ENCODE assay signal across 19 cellular contexts in genomic region chr2:53088062-53088461, GRCh38.
DNase-seq lines count a peak whose midpoint lies in the region; ATAC-seq, FAIRE-seq and TF ChIP-seq lines count a peak whose summit lies in the region.
"Had no signal": no experiment of that assay in that cellular context is flagged by ENCODE, and none has a peak within 500 bp of the region (broad histone marks: within the 10 kb centered on the region; RNA-seq: fewer than 3 reads in every experiment).

No MANE protein-coding gene starts in this region.

- ATAC-seq in HepG2 (no peak), right lobe of liver (no peak), RWPE2 (ENCODE audit: low read depth) (no peak)
- ATAC-seq: Panc1 had no signal

- H3K4me1 ChIP-seq in HepG2 (ENCODE audit: insufficient read depth, low read length): no peaks in the 10 kb centered on the region
- H3K4me1 ChIP-seq in right lobe of liver: no peaks in the 10 kb centered on the region
- H3K4me1 ChIP-seq in RWPE2 (ENCODE audit: insufficient read depth, poor library complexity, severe bottlenecking): peaks cover 14% of the 10 kb centered on the region
- peaks cover 12% of the 10 kb centered on the region for H3K4me1 ChIP-seq in keratinocyte (ENCODE audit: control insufficient read depth, extremely low read depth, insufficient read depth, low read length)

- H4K20me1 ChIP-seq in HepG2 (ENCODE audit: insufficient read depth, low read length): no peaks in the 10 kb centered on the region
- H4K20me1 ChIP-seq in keratinocyte (ENCODE audit: control insufficient read depth, extremely low read depth, insufficient read depth, low read length): no peaks in the 10 kb centered on the region

- H3K4me2 ChIP-seq in HepG2 (ENCODE audit: low read depth, low read length) (no peak overlapping the region), keratinocyte (ENCODE audit: control insufficient read depth, extremely low read depth, insufficient read depth, low read depth, low read length) (no peak overlapping the region)

- H3K4me3 ChIP-seq in HepG2 (replicated peaks in 1 of 3; ENCODE audit: insufficient read depth in 1 of 3, low read depth in 2 of 3, low read length in 3 of 3): no peak overlapping the region
- no peak overlapping the region for H3K4me3 ChIP-seq in right lobe of liver
- no peak overlapping the region for H3K4me3 ChIP-seq in RWPE2 (ENCODE audit: severe bottlenecking)
- H3K4me3 ChIP-seq in keratinocyte (ENCODE audit: control insufficient read depth in 2 of 3, extremely low read depth in 1 of 3, insufficient read depth in 2 of 3, low read depth in 1 of 3, low read length in 3 of 3): no peak overlapping the region

- dilution Hi-C loops in keratinocyte (cut with MboI; ENCODE audit: extremely low pct_ligation_motif_present, low sequenced_read_pairs): no loop called here

- no peak for DNase-seq in HepG2 (ENCODE audit: low spot score)
- no peak for DNase-seq in right lobe of liver
- no peak for DNase-seq in RWPE2 (ENCODE audit: low spot score)
- no peak for DNase-seq in keratinocyte (ENCODE audit: low read depth, low spot score)
- DNase-seq in anterior cingulate cortex (lab: John Stamatoyannopoulos, UW): no peak
- DNase-seq in NCI-H82 (lab: John Stamatoyannopoulos, UW): no peak
- no peak for DNase-seq in activated effector memory CD4-positive, alpha-beta T cell treated with anti-CD3 and anti-CD28 coated beads, Interleukin-2, amount 50 U/mL, for 16 hours
- no peak for DNase-seq in NCI-H510A (lab: John Stamatoyannopoulos, UW)
- DNase-seq: C1 segment of cervical spinal cord, DND-41, GF-D8, H9, NCI-H187, NCI-H446 treated with DMSO at 0.1 percent for 48 hours, Right ventricle myocardium superior had no signal

- POLR2A ChIA-PET in HepG2 (lab: Yijun Ruan, JAX): no interaction called here

- H3K79me2 ChIP-seq in HepG2 (ENCODE audit: insufficient read depth, low read length) (no peaks in the 10 kb centered on the region), keratinocyte (ENCODE audit: control insufficient read depth, insufficient read depth, low read length) (no peaks in the 10 kb centered on the region)

- in situ Hi-C loops in HepG2 (cut with HindIII; ENCODE audit: extremely low pct_ligation_motif_present, low pct_unique_long_range_greater_than_20kb): no loop called here

- H3K27ac ChIP-seq in HepG2 (ENCODE audit: extremely low read length, insufficient read depth, low read length) (no peak overlapping the region), right lobe of liver (no peak overlapping the region), RWPE2 (ENCODE audit: poor library complexity, severe bottlenecking) (peak overlapping the region; percentile 78), keratinocyte (ENCODE audit: control insufficient read depth, insufficient read depth, low read length) (peak overlapping the region; percentile 56)

- no peak for TF ChIP-seq EP300 in HepG2 (IDR thresholded peaks at IDR 0.05; ENCODE audit: low read depth in 2 of 2, low read length in 2 of 2)
- no peak for TF ChIP-seq EP300 in HepG2 (CRISPR knock-in tag; IDR thresholded peaks at IDR 0.05; ENCODE audit: borderline replicate concordance)

- TF ChIP-seq CTCF in HepG2 (CRISPR knock-in tag; IDR thresholded peaks at IDR 0.05): no peak
- TF ChIP-seq CTCF in right lobe of liver (IDR thresholded peaks at IDR 0.05): no peak
- TF ChIP-seq CTCF in RWPE2 (IDR thresholded peaks at IDR 0.05; ENCODE audit: poor library complexity, severe bottlenecking): no peak
- TF ChIP-seq CTCF in keratinocyte (optimal IDR thresholded peaks at IDR 0.05 in 1 of 3, IDR thresholded peaks at IDR 0.05 in 1 of 3, conservative IDR thresholded peaks at IDR 0.05 in 1 of 3; ENCODE audit: extremely low read depth in 1 of 3, insufficient read depth in 2 of 3, low read length in 3 of 3): no peak

- WGBS in HepG2 (ENCODE audit: low lambda C conversion rate): 2% methylated on average over 4 of the region's 4 CpGs
- WGBS in right lobe of liver (ENCODE audit: insufficient coverage, low coverage, low lambda C conversion rate, missing lambda C conversion rate): 37% methylated on average over 3 of the region's 4 CpGs

- FAIRE-seq in HepG2 (lab: Jason Lieb, UNC) (no peak), keratinocyte (lab: Jason Lieb, UNC) (no peak)
- FAIRE-seq: A204.1, GM12891, GM18507 had no signal

- no peak overlapping the region for H3K9ac ChIP-seq in HepG2 (ENCODE audit: insufficient read depth, low read depth, low read length)
- no peak overlapping the region for H3K9ac ChIP-seq in keratinocyte (ENCODE audit: control insufficient read depth, extremely low read depth, insufficient read depth, low read length)

- no peaks in the 10 kb centered on the region for H3K9me3 ChIP-seq in HepG2 (ENCODE audit: low read length)
- no peaks in the 10 kb centered on the region for H3K9me3 ChIP-seq in right lobe of liver
- H3K9me3 ChIP-seq in RWPE2 (ENCODE audit: severe bottlenecking): no peaks in the 10 kb centered on the region
- H3K9me3 ChIP-seq in keratinocyte (ENCODE audit: control insufficient read depth, low read depth, low read length): no peaks in the 10 kb centered on the region

- CTCF ChIA-PET in HepG2 (lab: Yijun Ruan, JAX; ENCODE audit: low intra/inter-chr PET ratio, low total read pairs): no interaction called here

- intact Hi-C loops in HepG2 (cut with micrococcal nuclease; ENCODE audit: unreplicated experiment) (no loop called here), right lobe of liver (cut with DNase I) (no loop called here)

- TF ChIP-seq RAD21 in HepG2 (CRISPR knock-in tag; IDR thresholded peaks at IDR 0.05): no peak

- no TSS peak for BruUV-seq in HepG2 (replicated peaks; lab: Mats Ljungman, UMichigan)

- no peak overlapping the region for H2AFZ ChIP-seq in HepG2 (ENCODE audit: low read length)
- H2AFZ ChIP-seq in keratinocyte (ENCODE audit: control insufficient read depth, low read length): no peak overlapping the region

- no peak for TF ChIP-seq POLR2A in HepG2 (IDR thresholded peaks at IDR 0.05; ENCODE audit: insufficient read depth in 1 of 2, low read depth in 2 of 2, low read length in 2 of 2)
- TF ChIP-seq POLR2A in right lobe of liver (IDR thresholded peaks at IDR 0.05): no peak

- H3K9me1 ChIP-seq in keratinocyte (ENCODE audit: control insufficient read depth, extremely low read depth, insufficient read depth, low read length): no peaks in the 10 kb centered on the region

- H3K27me3 ChIP-seq in HepG2 (ENCODE audit: control insufficient read depth in 1 of 2, insufficient read depth in 2 of 2, low read length in 2 of 2): no peaks in the 10 kb centered on the region
- H3K27me3 ChIP-seq in right lobe of liver: no peaks in the 10 kb centered on the region
- H3K27me3 ChIP-seq in RWPE2 (ENCODE audit: insufficient read depth, poor library complexity, severe bottlenecking): no peaks in the 10 kb centered on the region
- H3K27me3 ChIP-seq in keratinocyte (ENCODE audit: control insufficient read depth, extremely low read depth, insufficient read depth, low read length): no peaks in the 10 kb centered on the region

- no peaks in the 10 kb centered on the region for H3K36me3 ChIP-seq in HepG2 (replicated peaks in 1 of 2; ENCODE audit: control insufficient read depth in 1 of 2, insufficient read depth in 2 of 2, low read length in 2 of 2)
- H3K36me3 ChIP-seq in right lobe of liver: no peaks in the 10 kb centered on the region
- no peaks in the 10 kb centered on the region for H3K36me3 ChIP-seq in RWPE2 (ENCODE audit: low read depth)
- no peaks in the 10 kb centered on the region for H3K36me3 ChIP-seq in keratinocyte (ENCODE audit: control insufficient read depth in 2 of 2, extremely low read depth in 1 of 2, insufficient read depth in 2 of 2, low read length in 2 of 2)

TF ChIP-seq in HepG2, 621 proteins besides CTCF, POLR2A, EP300 and RAD21:
- no peak for TF ChIP-seq NKX3-1 (CRISPR knock-in tag; IDR thresholded peaks at IDR 0.05)
- no peak for TF ChIP-seq JUNB (CRISPR knock-in tag; IDR thresholded peaks at IDR 0.05; ENCODE audit: borderline replicate concordance)
- TF ChIP-seq ZKSCAN8 (CRISPR knock-in tag; IDR thresholded peaks at IDR 0.05; ENCODE audit: borderline replicate concordance): no peak
- TF ChIP-seq HNRNPK (IDR thresholded peaks at IDR 0.05; ENCODE audit: low read depth, low read length, poor library complexity, severe bottlenecking): peak; percentile 91

Comparison
In these comparisons a context has a peak if more than half of its experiments do, and no peak if none do; other contexts are left out.
1. H3K27ac ChIP-seq: peak in RWPE2 (single experiment) and keratinocyte (single experiment); none in HepG2 (single experiment) and right lobe of liver (0 of 3).